19 cellular contexts compared by ENCODE assay signal in genomic region chr21:33688343-33688742, GRCh38. TPM values are rescaled to one million over a fixed set of nuclear protein-coding genes. Genes with fewer than 3 reads are reported as not detected.
A peak's percentile ranks its signal among the peaks of the same experiment; 100 is the strongest.
DNase-seq lines count a peak whose midpoint lies in the region; ATAC-seq and TF ChIP-seq lines count a peak whose summit lies in the region.
"Had no signal": no experiment of that assay in that cellular context is flagged by ENCODE, and none has a peak within 500 bp of the region (broad histone marks: within the 10 kb centered on the region; RNA-seq: fewer than 3 reads in every experiment).

No MANE protein-coding gene starts in this region.

- no peak for ATAC-seq in HG03280 (IDR thresholded peaks at IDR 0.05; ENCODE audit: unreplicated experiment)

- H3K4me3 Mint-ChIP-seq in chondrocyte (ENCODE audit: unreplicated experiment) = no peak overlapping the region
- H3K4me3 Mint-ChIP-seq: CD4-positive, CD25-positive, alpha-beta regulatory T cell had no signal

- H3K27ac ChIP-seq in left ventricle myocardium inferior (replicated peaks) = peak overlapping the region; percentile 36
- peak overlapping the region; percentile 63 for H3K27ac ChIP-seq in subcutaneous abdominal adipose tissue (ENCODE audit: low read depth, low read length)
- H3K27ac ChIP-seq: 22Rv1 had no signal

- H3K27ac Mint-ChIP-seq in chondrocyte (ENCODE audit: unreplicated experiment) = peak overlapping the region; percentile 62
- H3K27ac Mint-ChIP-seq: CD4-positive, CD25-positive, alpha-beta regulatory T cell had no signal

- H3K9me3 ChIP-seq in left ventricle myocardium inferior (replicated peaks) = no peaks in the 10 kb centered on the region
- no peaks in the 10 kb centered on the region for H3K9me3 ChIP-seq in subcutaneous abdominal adipose tissue (ENCODE audit: control insufficient read depth in 5 of 5, low read length in 5 of 5)
- H3K9me3 ChIP-seq: HAP-1 had no signal

- TF ChIP-seq CTCF in left ventricle myocardium inferior (IDR thresholded peaks at IDR 0.05; ENCODE audit: borderline replicate concordance) = no peak
- TF ChIP-seq CTCF in chondrocyte (IDR thresholded peaks at IDR 0.05) = no peak
- no peak for TF ChIP-seq CTCF in foreskin fibroblast (IDR thresholded peaks at IDR 0.05; ENCODE audit: low read depth, low read length)

- H3K9me3 Mint-ChIP-seq in chondrocyte (ENCODE audit: low read depth) = no peaks in the 10 kb centered on the region
- H3K9me3 Mint-ChIP-seq: CD4-positive, CD25-positive, alpha-beta regulatory T cell had no signal

- H3K27me3 Mint-ChIP-seq in chondrocyte (ENCODE audit: low read depth) = no peaks in the 10 kb centered on the region

- no peak for DNase-seq in left ventricle myocardium inferior
- no peak for DNase-seq in cardiac septum (ENCODE audit: low spot score)
- DNase-seq in chondrocyte (ENCODE audit: low spot score) = no peak
- peak; percentile 30 to 74 for DNase-seq in foreskin fibroblast
- DNase-seq in A172 (ENCODE audit: low spot score) = no peak
- DNase-seq in activated T-cell treated with anti-CD3 and anti-CD28 coated beads, Interleukin-2, amount 50 U/mL, for 48 hours = no peak
- DNase-seq: CD4-positive, CD25-positive, alpha-beta regulatory T cell; DMS79; GF-D8; Karpas-422; NCI-H1105 treated with DMSO at 0.1 percent for 48 hours; NCI-H2029; NCI-H2171 treated with DMSO at 0.1 percent for 48 hours; NCI-H510A; NCI-H82 had no signal

- intact Hi-C loops in left ventricle myocardium inferior (cut with micrococcal nuclease) = no loop called here
- intact Hi-C loops in cardiac septum (cut with DNase I) = no loop called here

- H3K36me3 Mint-ChIP-seq in chondrocyte (ENCODE audit: low read depth) = peaks cover 2% of the 10 kb centered on the region
- H3K36me3 Mint-ChIP-seq: CD4-positive, CD25-positive, alpha-beta regulatory T cell had no signal

- H3K9ac ChIP-seq in subcutaneous abdominal adipose tissue (ENCODE audit: low read length in 5 of 5) = peak overlapping the region in 1 of 5 donors; percentile 43

- H3K4me3 ChIP-seq in left ventricle myocardium inferior (no peak overlapping the region), foreskin fibroblast (ENCODE audit: low read depth in 1 of 2, low read length in 2 of 2) (no peak overlapping the region), subcutaneous abdominal adipose tissue (ENCODE audit: low read depth in 1 of 5, low read length in 5 of 5) (no peak overlapping the region)
- H3K4me3 ChIP-seq: HAP-1 had no signal

- no peaks in the 10 kb centered on the region for H3K27me3 ChIP-seq in left ventricle myocardium inferior (ENCODE audit: low read depth)
- H3K27me3 ChIP-seq in subcutaneous abdominal adipose tissue (ENCODE audit: control insufficient read depth in 5 of 5, insufficient read depth in 4 of 5, low read length in 5 of 5) = no peaks in the 10 kb centered on the region

- H3K4me1 ChIP-seq in left ventricle myocardium inferior (peaks cover 76% of the 10 kb centered on the region), subcutaneous abdominal adipose tissue (ENCODE audit: control insufficient read depth in 5 of 5, insufficient read depth in 5 of 5, low read length in 5 of 5) (peaks cover 2 to 68% (median 56%) of the 10 kb centered on the region in 5 donors)

- H3K36me3 ChIP-seq in left ventricle myocardium inferior (no peaks in the 10 kb centered on the region), subcutaneous abdominal adipose tissue (ENCODE audit: control insufficient read depth in 5 of 5, insufficient read depth in 5 of 5, low read length in 5 of 5) (no peaks in the 10 kb centered on the region)
- H3K36me3 ChIP-seq: HAP-1 had no signal

- H3K4me1 Mint-ChIP-seq in chondrocyte (ENCODE audit: low read depth) = peaks cover 70% of the 10 kb centered on the region

RNA-seq across cellular contexts. Expression of gene ITSN1, which starts 46.0 kb away (rescaled TPM):
- 41.9 TPM for total RNA-seq in left ventricle myocardium inferior
- 25.5 TPM for total RNA-seq in cardiac septum
- total RNA-seq in chondrocyte = 29.8 to 39.7 TPM (median 31.3 TPM) in 3 replicates
- total RNA-seq in A172 (2014; rRNA removed; shearing (Covaris generic)) = 45.0 and 53.0 TPM in 2 replicates

RNA-seq across cellular contexts. Expression of gene CRYZL1, which starts 46.8 kb away (rescaled TPM):
- total RNA-seq in left ventricle myocardium inferior (24.9 TPM), cardiac septum (23.0 TPM), chondrocyte (30.4 to 39.9 TPM (median 30.7 TPM) in 3 replicates)
- total RNA-seq in A172 (2014; rRNA removed; shearing (Covaris generic)) = 25.0 and 40.6 TPM in 2 replicates

Comparison
In these comparisons a context has a peak if more than half of its experiments do, and no peak if none do; other contexts are left out.
1. DNase-seq: peak in foreskin fibroblast (2 of 2); none in left ventricle myocardium inferior (single experiment), cardiac septum (single experiment), chondrocyte (single experiment), A172 (single experiment) and activated T-cell treated with anti-CD3 and anti-CD28 coated beads, Interleukin-2, amount 50 U/mL, for 48 hours (0 of 2).